Comparison of ENCODE assay signal across 1 cellular context in the genomic region with DNA sequence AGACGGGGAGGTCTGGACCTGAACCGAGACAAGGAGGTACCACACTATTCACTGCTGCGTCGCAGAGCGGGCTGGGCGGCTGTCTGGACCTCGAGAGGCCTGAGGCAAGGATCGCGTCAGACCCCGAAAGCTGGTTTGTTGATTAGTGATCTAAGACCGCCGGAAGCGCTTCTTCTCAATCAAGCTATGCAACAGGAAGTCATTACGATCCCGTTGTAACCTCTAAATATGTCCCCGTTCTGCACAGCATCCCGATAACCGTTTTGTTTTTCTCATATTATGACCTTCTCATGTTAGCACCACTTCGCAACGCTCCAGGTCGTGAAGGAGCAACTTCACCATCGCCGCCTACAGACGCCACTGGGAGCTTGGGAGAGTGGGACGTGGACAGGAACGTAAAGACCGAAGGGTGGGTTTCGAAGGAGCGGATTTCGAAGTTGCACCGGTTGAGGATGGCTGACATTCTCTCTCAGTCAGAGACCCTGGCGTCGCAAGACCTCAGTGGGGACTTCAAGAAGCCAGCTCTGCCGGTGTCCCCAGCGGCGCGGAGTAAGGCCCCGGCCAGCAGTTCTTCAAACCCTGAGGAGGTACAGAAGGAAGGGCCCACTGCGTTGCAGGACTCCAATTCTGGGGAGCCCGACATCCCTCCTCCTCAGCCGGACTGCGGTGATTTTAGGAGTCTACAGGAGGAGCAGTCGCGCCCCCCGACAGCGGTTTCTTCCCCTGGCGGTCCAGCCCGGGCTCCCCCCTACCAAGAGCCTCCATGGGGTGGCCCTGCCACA.
TF ChIP-seq lines count a peak whose summit lies in the region.

A gene with protein sequence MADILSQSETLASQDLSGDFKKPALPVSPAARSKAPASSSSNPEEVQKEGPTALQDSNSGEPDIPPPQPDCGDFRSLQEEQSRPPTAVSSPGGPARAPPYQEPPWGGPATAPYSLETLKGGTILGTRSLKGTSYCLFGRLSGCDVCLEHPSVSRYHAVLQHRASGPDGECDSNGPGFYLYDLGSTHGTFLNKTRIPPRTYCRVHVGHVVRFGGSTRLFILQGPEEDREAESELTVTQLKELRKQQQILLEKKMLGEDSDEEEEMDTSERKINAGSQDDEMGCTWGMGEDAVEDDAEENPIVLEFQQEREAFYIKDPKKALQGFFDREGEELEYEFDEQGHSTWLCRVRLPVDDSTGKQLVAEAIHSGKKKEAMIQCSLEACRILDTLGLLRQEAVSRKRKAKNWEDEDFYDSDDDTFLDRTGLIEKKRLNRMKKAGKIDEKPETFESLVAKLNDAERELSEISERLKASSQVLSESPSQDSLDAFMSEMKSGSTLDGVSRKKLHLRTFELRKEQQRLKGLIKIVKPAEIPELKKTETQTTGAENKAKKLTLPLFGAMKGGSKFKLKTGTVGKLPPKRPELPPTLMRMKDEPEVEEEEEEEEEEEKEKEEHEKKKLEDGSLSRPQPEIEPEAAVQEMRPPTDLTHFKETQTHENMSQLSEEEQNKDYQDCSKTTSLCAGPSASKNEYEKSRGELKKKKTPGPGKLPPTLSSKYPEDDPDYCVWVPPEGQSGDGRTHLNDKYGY (plus strand): TSS at position 427 of the 782 bp plus-strand sequence. CDS start 26 bp downstream, at position 453.
A gene with protein sequence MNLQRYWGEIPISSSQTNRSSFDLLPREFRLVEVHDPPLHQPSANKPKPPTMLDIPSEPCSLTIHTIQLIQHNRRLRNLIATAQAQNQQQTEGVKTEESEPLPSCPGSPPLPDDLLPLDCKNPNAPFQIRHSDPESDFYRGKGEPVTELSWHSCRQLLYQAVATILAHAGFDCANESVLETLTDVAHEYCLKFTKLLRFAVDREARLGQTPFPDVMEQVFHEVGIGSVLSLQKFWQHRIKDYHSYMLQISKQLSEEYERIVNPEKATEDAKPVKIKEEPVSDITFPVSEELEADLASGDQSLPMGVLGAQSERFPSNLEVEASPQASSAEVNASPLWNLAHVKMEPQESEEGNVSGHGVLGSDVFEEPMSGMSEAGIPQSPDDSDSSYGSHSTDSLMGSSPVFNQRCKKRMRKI (minus strand): TSS at position 152 of the 782 bp plus-strand sequence. CDS start 1,422 bp downstream, outside the sequence.

TF ChIP-seq in HEK293, 187 proteins besides CTCF, POLR2A, EP300 and RAD21 (continued from another document and continues in another):
- TF ChIP-seq EGR2 (tag by site-specific recombination; IDR thresholded peaks at IDR 0.05; ENCODE audit: low read depth) (0 out of 2 replicates have a peak, but pooled peaks have one; percentile 29), ZNF707 (tag by site-specific recombination; IDR thresholded peaks at IDR 0.05) (no peak), ZNF544 (tag by site-specific recombination; IDR thresholded peaks at IDR 0.05) (no peak), SCRT2 (tag by site-specific recombination; IDR thresholded peaks at IDR 0.05) (peak; percentile 89), ZNF664 (tag by site-specific recombination; IDR thresholded peaks at IDR 0.05) (peak; percentile 80), OVOL3 (tag by site-specific recombination; IDR thresholded peaks at IDR 0.05) (peak; percentile 74; the same call in 1 of the 2 replicates), ZNF174 (tag by site-specific recombination; IDR thresholded peaks at IDR 0.05) (no peak), ZSCAN23 (tag by site-specific recombination; IDR thresholded peaks at IDR 0.05) (peak; percentile 90), ZNF549 (tag by site-specific recombination; IDR thresholded peaks at IDR 0.05) (no peak), ZNF2 (tag by site-specific recombination; IDR thresholded peaks at IDR 0.05) (peak; percentile 100), ZNF624 (tag by site-specific recombination; IDR thresholded peaks at IDR 0.05) (0 out of 2 replicates have a peak, but pooled peaks have one; percentile 63), ZNF768 (tag by site-specific recombination; IDR thresholded peaks at IDR 0.05) (no peak), HOXC10 (CRISPR knock-in tag; IDR thresholded peaks at IDR 0.05) (peak; percentile 93; the same call in 1 of the 2 replicates), ZNF391 (tag by site-specific recombination; IDR thresholded peaks at IDR 0.05; ENCODE audit: borderline replicate concordance, low read depth) (peak; percentile 99), ZNF311 (tag by site-specific recombination; IDR thresholded peaks at IDR 0.05; ENCODE audit: borderline replicate concordance) (no peak), ZNF138 (tag by site-specific recombination; IDR thresholded peaks at IDR 0.05; ENCODE audit: borderline replicate concordance) (peak; percentile 42; the same call in 1 of the 2 replicates), ZNF677 (tag by site-specific recombination; IDR thresholded peaks at IDR 0.05) (no peak)
- TF ChIP-seq, protein P1, sequence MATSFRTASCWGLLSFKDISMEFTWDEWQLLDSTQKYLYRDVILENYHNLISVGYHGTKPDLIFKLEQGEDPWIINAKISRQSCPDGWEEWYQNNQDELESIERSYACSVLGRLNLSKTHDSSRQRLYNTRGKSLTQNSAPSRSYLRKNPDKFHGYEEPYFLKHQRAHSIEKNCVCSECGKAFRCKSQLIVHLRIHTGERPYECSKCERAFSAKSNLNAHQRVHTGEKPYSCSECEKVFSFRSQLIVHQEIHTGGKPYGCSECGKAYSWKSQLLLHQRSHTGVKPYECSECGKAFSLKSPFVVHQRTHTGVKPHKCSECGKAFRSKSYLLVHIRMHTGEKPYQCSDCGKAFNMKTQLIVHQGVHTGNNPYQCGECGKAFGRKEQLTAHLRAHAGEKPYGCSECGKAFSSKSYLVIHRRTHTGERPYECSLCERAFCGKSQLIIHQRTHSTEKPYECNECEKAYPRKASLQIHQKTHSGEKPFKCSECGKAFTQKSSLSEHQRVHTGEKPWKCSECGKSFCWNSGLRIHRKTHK (tag by site-specific recombination; IDR thresholded peaks at IDR 0.05): no peak
- TF ChIP-seq, protein P2, sequence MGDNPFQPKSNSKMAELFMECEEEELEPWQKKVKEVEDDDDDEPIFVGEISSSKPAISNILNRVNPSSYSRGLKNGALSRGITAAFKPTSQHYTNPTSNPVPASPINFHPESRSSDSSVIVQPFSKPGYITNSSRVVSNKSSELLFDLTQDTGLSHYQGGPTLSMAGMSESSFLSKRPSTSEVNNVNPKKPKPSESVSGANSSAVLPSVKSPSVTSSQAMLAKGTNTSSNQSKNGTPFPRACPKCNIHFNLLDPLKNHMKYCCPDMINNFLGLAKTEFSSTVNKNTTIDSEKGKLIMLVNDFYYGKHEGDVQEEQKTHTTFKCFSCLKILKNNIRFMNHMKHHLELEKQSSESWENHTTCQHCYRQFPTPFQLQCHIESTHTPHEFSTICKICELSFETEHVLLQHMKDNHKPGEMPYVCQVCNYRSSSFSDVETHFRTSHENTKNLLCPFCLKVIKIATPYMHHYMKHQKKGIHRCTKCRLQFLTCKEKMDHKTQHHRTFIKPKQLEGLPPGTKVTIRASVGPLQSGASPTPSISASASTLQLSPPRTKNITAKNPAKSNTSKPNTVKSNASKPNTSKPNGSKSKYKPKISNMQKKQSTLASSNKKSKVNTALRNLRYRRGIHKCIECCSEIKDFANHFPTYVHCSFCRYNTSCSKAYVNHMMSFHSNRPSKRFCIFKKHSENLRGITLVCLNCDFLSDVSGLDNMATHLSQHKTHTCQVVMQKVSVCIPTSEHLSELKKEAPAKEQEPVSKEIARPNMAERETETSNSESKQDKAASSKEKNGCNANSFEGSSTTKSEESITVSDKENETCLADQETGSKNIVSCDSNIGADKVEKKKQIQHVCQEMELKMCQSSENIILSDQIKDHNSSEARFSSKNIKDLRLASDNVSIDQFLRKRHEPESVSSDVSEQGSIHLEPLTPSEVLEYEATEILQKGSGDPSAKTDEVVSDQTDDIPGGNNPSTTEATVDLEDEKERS (tag by site-specific recombination; IDR thresholded peaks at IDR 0.05): 0 out of 2 replicates have a peak, but pooled peaks have one; percentile 24
- TF ChIP-seq, protein P3, sequence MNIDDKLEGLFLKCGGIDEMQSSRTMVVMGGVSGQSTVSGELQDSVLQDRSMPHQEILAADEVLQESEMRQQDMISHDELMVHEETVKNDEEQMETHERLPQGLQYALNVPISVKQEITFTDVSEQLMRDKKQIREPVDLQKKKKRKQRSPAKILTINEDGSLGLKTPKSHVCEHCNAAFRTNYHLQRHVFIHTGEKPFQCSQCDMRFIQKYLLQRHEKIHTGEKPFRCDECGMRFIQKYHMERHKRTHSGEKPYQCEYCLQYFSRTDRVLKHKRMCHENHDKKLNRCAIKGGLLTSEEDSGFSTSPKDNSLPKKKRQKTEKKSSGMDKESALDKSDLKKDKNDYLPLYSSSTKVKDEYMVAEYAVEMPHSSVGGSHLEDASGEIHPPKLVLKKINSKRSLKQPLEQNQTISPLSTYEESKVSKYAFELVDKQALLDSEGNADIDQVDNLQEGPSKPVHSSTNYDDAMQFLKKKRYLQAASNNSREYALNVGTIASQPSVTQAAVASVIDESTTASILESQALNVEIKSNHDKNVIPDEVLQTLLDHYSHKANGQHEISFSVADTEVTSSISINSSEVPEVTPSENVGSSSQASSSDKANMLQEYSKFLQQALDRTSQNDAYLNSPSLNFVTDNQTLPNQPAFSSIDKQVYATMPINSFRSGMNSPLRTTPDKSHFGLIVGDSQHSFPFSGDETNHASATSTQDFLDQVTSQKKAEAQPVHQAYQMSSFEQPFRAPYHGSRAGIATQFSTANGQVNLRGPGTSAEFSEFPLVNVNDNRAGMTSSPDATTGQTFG (tag by site-specific recombination; IDR thresholded peaks at IDR 0.05; ENCODE audit: borderline replicate concordance): 0 out of 2 replicates have a peak, but pooled peaks have one; percentile 74
- TF ChIP-seq, protein P4, sequence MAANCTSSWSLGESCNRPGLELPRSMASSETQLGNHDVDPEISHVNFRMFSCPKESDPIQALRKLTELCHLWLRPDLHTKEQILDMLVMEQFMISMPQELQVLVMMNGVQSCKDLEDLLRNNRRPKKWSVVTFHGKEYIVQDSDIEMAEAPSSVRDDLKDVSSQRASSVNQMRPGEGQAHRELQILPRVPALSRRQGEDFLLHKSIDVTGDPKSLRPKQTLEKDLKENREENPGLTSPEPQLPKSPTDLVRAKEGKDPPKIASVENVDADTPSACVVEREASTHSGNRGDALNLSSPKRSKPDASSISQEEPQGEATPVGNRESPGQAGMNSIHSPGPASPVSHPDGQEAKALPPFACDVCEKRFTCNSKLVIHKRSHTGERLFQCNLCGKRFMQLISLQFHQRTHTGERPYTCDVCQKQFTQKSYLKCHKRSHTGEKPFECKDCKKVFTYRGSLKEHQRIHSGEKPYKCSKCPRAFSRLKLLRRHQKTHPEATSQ (tag by site-specific recombination; IDR thresholded peaks at IDR 0.05): peak; percentile 84; the same call in 1 of the 2 replicates
- TF ChIP-seq, protein P5, sequence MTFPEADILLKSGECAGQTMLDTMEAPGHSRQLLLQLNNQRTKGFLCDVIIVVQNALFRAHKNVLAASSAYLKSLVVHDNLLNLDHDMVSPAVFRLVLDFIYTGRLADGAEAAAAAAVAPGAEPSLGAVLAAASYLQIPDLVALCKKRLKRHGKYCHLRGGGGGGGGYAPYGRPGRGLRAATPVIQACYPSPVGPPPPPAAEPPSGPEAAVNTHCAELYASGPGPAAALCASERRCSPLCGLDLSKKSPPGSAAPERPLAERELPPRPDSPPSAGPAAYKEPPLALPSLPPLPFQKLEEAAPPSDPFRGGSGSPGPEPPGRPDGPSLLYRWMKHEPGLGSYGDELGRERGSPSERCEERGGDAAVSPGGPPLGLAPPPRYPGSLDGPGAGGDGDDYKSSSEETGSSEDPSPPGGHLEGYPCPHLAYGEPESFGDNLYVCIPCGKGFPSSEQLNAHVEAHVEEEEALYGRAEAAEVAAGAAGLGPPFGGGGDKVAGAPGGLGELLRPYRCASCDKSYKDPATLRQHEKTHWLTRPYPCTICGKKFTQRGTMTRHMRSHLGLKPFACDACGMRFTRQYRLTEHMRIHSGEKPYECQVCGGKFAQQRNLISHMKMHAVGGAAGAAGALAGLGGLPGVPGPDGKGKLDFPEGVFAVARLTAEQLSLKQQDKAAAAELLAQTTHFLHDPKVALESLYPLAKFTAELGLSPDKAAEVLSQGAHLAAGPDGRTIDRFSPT (tag by site-specific recombination; IDR thresholded peaks at IDR 0.05): no peak
- TF ChIP-seq, protein P6, sequence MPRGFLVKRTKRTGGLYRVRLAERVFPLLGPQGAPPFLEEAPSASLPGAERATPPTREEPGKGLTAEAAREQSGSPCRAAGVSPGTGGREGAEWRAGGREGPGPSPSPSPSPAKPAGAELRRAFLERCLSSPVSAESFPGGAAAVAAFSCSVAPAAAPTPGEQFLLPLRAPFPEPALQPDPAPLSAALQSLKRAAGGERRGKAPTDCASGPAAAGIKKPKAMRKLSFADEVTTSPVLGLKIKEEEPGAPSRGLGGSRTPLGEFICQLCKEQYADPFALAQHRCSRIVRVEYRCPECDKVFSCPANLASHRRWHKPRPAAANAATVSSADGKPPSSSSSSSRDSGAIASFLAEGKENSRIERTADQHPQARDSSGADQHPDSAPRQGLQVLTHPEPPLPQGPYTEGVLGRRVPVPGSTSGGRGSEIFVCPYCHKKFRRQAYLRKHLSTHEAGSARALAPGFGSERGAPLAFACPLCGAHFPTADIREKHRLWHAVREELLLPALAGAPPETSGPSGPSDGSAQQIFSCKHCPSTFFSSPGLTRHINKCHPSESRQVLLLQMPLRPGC (tag by site-specific recombination; IDR thresholded peaks at IDR 0.05): peak; percentile 95
- TF ChIP-seq, protein P7, sequence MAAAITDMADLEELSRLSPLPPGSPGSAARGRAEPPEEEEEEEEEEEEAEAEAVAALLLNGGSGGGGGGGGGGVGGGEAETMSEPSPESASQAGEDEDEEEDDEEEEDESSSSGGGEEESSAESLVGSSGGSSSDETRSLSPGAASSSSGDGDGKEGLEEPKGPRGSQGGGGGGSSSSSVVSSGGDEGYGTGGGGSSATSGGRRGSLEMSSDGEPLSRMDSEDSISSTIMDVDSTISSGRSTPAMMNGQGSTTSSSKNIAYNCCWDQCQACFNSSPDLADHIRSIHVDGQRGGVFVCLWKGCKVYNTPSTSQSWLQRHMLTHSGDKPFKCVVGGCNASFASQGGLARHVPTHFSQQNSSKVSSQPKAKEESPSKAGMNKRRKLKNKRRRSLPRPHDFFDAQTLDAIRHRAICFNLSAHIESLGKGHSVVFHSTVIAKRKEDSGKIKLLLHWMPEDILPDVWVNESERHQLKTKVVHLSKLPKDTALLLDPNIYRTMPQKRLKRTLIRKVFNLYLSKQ (tag by site-specific recombination; IDR thresholded peaks at IDR 0.05; ENCODE audit: borderline replicate concordance): no peak
- TF ChIP-seq, protein P8, sequence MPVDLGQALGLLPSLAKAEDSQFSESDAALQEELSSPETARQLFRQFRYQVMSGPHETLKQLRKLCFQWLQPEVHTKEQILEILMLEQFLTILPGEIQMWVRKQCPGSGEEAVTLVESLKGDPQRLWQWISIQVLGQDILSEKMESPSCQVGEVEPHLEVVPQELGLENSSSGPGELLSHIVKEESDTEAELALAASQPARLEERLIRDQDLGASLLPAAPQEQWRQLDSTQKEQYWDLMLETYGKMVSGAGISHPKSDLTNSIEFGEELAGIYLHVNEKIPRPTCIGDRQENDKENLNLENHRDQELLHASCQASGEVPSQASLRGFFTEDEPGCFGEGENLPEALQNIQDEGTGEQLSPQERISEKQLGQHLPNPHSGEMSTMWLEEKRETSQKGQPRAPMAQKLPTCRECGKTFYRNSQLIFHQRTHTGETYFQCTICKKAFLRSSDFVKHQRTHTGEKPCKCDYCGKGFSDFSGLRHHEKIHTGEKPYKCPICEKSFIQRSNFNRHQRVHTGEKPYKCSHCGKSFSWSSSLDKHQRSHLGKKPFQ (tag by site-specific recombination; IDR thresholded peaks at IDR 0.05): 0 out of 2 replicates have a peak, but pooled peaks have one; percentile 13
- TF ChIP-seq, protein P9, sequence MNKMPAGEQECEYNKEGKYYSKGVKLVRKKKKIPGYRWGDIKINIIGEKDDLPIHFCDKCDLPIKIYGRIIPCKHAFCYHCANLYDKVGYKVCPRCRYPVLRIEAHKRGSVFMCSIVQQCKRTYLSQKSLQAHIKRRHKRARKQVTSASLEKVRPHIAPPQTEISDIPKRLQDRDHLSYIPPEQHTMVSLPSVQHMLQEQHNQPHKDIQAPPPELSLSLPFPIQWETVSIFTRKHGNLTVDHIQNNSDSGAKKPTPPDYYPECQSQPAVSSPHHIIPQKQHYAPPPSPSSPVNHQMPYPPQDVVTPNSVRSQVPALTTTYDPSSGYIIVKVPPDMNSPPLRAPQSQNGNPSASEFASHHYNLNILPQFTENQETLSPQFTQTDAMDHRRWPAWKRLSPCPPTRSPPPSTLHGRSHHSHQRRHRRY (tag by site-specific recombination; IDR thresholded peaks at IDR 0.05): no peak
